In the genomic region with DNA sequence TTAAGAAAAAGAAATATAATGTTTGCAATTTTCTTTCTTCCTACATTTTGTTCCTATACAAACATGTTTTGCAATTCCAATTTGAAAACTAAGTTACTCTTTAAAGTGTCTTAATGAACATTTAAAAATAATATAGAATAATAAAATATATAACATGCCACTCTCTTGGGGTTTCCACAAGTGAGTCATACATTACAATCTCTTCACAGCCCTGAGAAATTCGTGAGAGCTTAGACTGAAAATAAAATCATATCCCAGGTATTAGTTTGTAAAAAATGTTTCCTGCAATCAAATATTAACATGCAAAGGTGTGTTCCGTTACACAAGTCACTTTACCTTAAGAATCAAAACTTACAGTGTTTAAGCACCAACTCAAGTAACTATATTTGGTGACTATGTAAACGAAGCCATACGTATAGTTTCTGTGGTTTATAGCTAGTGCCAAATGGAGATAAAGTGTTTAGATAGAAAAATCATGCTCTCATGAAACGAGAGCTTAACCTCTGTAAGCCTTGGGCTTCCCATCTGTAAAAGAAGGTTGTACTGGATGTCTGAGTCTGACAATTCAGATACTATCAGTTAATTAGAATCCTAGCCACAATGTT, we compare ENCODE assay signal across 18 cellular contexts.
A peak's percentile ranks its signal among the peaks of the same experiment; 100 is the strongest.
DNase-seq lines count a peak whose midpoint lies in the region; ATAC-seq and TF ChIP-seq lines count a peak whose summit lies in the region.
"Had no signal": no experiment of that assay in that cellular context is flagged by ENCODE, and none has a peak within 500 bp of the region (broad histone marks: within the 10 kb centered on the region; RNA-seq: fewer than 3 reads in every experiment).

No MANE protein-coding gene starts in this region.

- no peak overlapping the region for H2AK5ac ChIP-seq in trophoblast cell (ENCODE audit: low read length)

- no peak overlapping the region for H3K4me2 ChIP-seq in trophoblast cell (ENCODE audit: low read length)

- no peaks in the 10 kb centered on the region for H3K4me1 ChIP-seq in trophoblast cell (ENCODE audit: control insufficient read depth in 1 of 2, insufficient read depth in 2 of 2, low read length in 2 of 2)
- H3K4me1 ChIP-seq: esophagus squamous epithelium, uterus had no signal

- no peak overlapping the region for H4K8ac ChIP-seq in trophoblast cell (ENCODE audit: low read depth, low read length)

- no peak overlapping the region for H4K12ac ChIP-seq in trophoblast cell (ENCODE audit: low read depth, low read length)

- WGBS in trophoblast cell (ENCODE audit: extremely low coverage, insufficient coverage, insufficient read length): no CpG with 5 or more reads among the region's 5 CpGs

- H3K4me3 ChIP-seq in brain microvascular endothelial cell (ENCODE audit: low read depth, low read length) (no peak overlapping the region), trophoblast cell (ENCODE audit: low read depth, low read length) (no peak overlapping the region)
- H3K4me3 ChIP-seq: esophagus squamous epithelium, uterus had no signal

- no peak overlapping the region for H3K9ac ChIP-seq in trophoblast cell (ENCODE audit: low read length)

- ATAC-seq in GM18867 (IDR thresholded peaks at IDR 0.05; ENCODE audit: unreplicated experiment) (peak; percentile 73), GM21717 (IDR thresholded peaks at IDR 0.05; ENCODE audit: unreplicated experiment) (peak; percentile 79), HG03442 (IDR thresholded peaks at IDR 0.05; ENCODE audit: unreplicated experiment) (peak; percentile 74), GM19023 (IDR thresholded peaks at IDR 0.05; ENCODE audit: unreplicated experiment) (no peak)
- ATAC-seq: left ventricle myocardium superior; natural killer cell treated with Interleukin-12 subunit alpha and Interleukin-12 subunit beta and Interleukin-15 and Interleukin-18, amount 100 ng/mL, for 72 hours; PC-3; stimulated activated effector memory CD8-positive, alpha-beta T cell treated with anti-CD3 and anti-CD28 coated beads, Interleukin-12 subunit alpha, Interleukin-12 subunit beta, amount 100 ng/mL, for 72 hours had no signal

- no peak for TF ChIP-seq CTCF in brain microvascular endothelial cell (IDR thresholded peaks at IDR 0.05; ENCODE audit: low read depth, low read length, missing control alignments)

- H3K23ac ChIP-seq in trophoblast cell (ENCODE audit: low read length): no peak overlapping the region

- H3K14ac ChIP-seq in trophoblast cell (ENCODE audit: low read length): no peak overlapping the region

- in situ Hi-C loops in brain microvascular endothelial cell (cut with HindIII; ENCODE audit: low pct_ligation_motif_present, low sequenced_read_pairs): no loop called here

- no peaks in the 10 kb centered on the region for H3K79me1 ChIP-seq in trophoblast cell (ENCODE audit: low read length)

- no peak overlapping the region for H2BK5ac ChIP-seq in trophoblast cell (ENCODE audit: low read depth, low read length, poor library complexity)

- peak; percentile 3 for DNase-seq in brain microvascular endothelial cell
- no peak for DNase-seq in AG08395 (ENCODE audit: low spot score)
- DNase-seq in trophoblast cell: no peak
- no peak for DNase-seq in NCI-H2081 (lab: John Stamatoyannopoulos, UW)
- DNase-seq: DMS 273 treated with DMSO at 0.1 percent for 48 hours; esophagus squamous epithelium; hippocampal formation; left ventricle myocardium superior; NCI-H446; PC-3; stimulated activated CD4-positive, alpha-beta T cell treated with anti-CD3 and anti-CD28 coated beads, Interleukin-4, amount 100 ng/mL, for 24 hours; uterus had no signal

- H2BK12ac ChIP-seq in trophoblast cell (ENCODE audit: low read length): no peak overlapping the region

- H3K36me3 ChIP-seq in brain microvascular endothelial cell (replicated peaks) (no peaks in the 10 kb centered on the region), trophoblast cell (ENCODE audit: control insufficient read depth in 1 of 2, insufficient read depth in 2 of 2, low read length in 2 of 2) (no peaks in the 10 kb centered on the region)
- H3K36me3 ChIP-seq: esophagus squamous epithelium, uterus had no signal

- H4K91ac ChIP-seq in trophoblast cell (ENCODE audit: low read depth, low read length): no peak overlapping the region

- H3K27ac ChIP-seq in brain microvascular endothelial cell: no peak overlapping the region
- H3K27ac ChIP-seq in trophoblast cell (ENCODE audit: low read depth, low read length): no peak overlapping the region
- H3K27ac ChIP-seq: esophagus squamous epithelium, uterus had no signal

- H3K79me2 ChIP-seq in trophoblast cell (ENCODE audit: control insufficient read depth, insufficient read depth, low read length, poor library complexity): no peaks in the 10 kb centered on the region

- no peaks in the 10 kb centered on the region for H3K27me3 ChIP-seq in brain microvascular endothelial cell (replicated peaks)
- H3K27me3 ChIP-seq in trophoblast cell (ENCODE audit: insufficient read depth, low read length): no peaks in the 10 kb centered on the region
- H3K27me3 ChIP-seq: esophagus squamous epithelium, uterus had no signal

- no peak overlapping the region for H2AFZ ChIP-seq in trophoblast cell (ENCODE audit: insufficient read depth, low read length, poor library complexity)

- no peaks in the 10 kb centered on the region for H3K9me3 ChIP-seq in trophoblast cell (ENCODE audit: insufficient read depth, low read depth, low read length)
- H3K9me3 ChIP-seq: esophagus squamous epithelium, uterus had no signal

- H3K4ac ChIP-seq in trophoblast cell (ENCODE audit: low read depth, low read length): no peak overlapping the region

- no peak overlapping the region for H3K18ac ChIP-seq in trophoblast cell (ENCODE audit: low read length)

- no peak overlapping the region for H2BK120ac ChIP-seq in trophoblast cell (ENCODE audit: insufficient read depth, low read length, poor library complexity)
